In the genomic region with DNA sequence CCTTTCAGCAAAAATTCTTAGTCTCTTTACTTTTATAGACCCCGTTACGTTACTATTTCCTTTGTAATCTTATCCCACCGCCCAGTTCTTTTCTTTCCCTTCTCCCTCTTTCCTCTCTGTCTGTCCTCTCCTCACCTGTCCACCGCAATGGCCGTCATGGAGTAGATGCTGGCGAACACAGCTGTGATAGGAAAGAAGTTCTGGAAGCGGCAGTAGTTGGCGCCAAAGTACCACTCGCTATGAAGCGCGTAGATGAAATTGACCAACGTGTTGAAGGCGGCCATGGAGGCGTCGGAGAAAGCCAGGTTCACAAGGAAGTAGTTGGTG, we compare ENCODE assay signal across 12 cellular contexts. TPM values are rescaled to one million over a fixed set of nuclear protein-coding genes. Genes with fewer than 3 reads are reported as not detected.
A peak's percentile ranks its signal among the peaks of the same experiment; 100 is the strongest.
DNase-seq lines count a peak whose midpoint lies in the region; ATAC-seq, FAIRE-seq and TF ChIP-seq lines count a peak whose summit lies in the region.
"Had no signal": no experiment of that assay in that cellular context is flagged by ENCODE, and none has a peak within 500 bp of the region (broad histone marks: within the 10 kb centered on the region; RNA-seq: fewer than 3 reads in every experiment).

No MANE protein-coding gene starts in this region.

- peaks cover 4% of the 10 kb centered on the region for H3K9me3 Mint-ChIP-seq in endodermal cell

- peaks cover 4% of the 10 kb centered on the region for H3K4me1 Mint-ChIP-seq in endodermal cell

- H3K36me3 ChIP-seq in cardiac muscle cell (no peaks in the 10 kb centered on the region), heart right ventricle (no peaks in the 10 kb centered on the region), endodermal cell (ENCODE audit: control insufficient read depth, insufficient read depth, low read length) (no peaks in the 10 kb centered on the region), mesodermal cell (ENCODE audit: control insufficient read depth, insufficient read depth, low read length) (no peaks in the 10 kb centered on the region)
- H3K36me3 ChIP-seq: esophagus muscularis mucosa had no signal

- no peak for TF ChIP-seq CTCF in cardiac muscle cell (IDR thresholded peaks at IDR 0.05; ENCODE audit: low read depth, low read length)
- no peak for TF ChIP-seq CTCF in heart right ventricle (IDR thresholded peaks at IDR 0.05)
- TF ChIP-seq CTCF in endodermal cell (conservative IDR thresholded peaks at IDR 0.05) = no peak
- no peak for TF ChIP-seq CTCF in D721Med (IDR thresholded peaks at IDR 0.05; ENCODE audit: insufficient read depth, missing control alignments)

- intact Hi-C loops in heart right ventricle (cut with DNase I) = no loop called here

- H3K36me3 Mint-ChIP-seq in endodermal cell (ENCODE audit: low read depth) = no peaks in the 10 kb centered on the region

- peak overlapping the region; percentile 26 for H3K4me3 ChIP-seq in cardiac muscle cell
- no peak overlapping the region for H3K4me3 ChIP-seq in heart right ventricle
- peak overlapping the region; percentile 88 for H3K4me3 ChIP-seq in endodermal cell (ENCODE audit: low read length)
- H3K4me3 ChIP-seq in mesodermal cell (ENCODE audit: extremely low read depth, insufficient read depth, low read length, poor library complexity, severe bottlenecking) = peak overlapping the region; percentile 37

- no peak for FAIRE-seq in urothelium cell line (lab: Jason Lieb, UNC)
- no peak for FAIRE-seq in D721Med (lab: Jason Lieb, UNC)

- peaks cover 3% of the 10 kb centered on the region for H3K4me1 ChIP-seq in cardiac muscle cell (ENCODE audit: low read depth)
- peaks cover 0 to 7% (median 0%) of the 10 kb centered on the region in 9 donors for H3K4me1 ChIP-seq in heart right ventricle
- no peaks in the 10 kb centered on the region for H3K4me1 ChIP-seq in endodermal cell (ENCODE audit: control insufficient read depth, insufficient read depth, low read length)
- peaks cover 3% of the 10 kb centered on the region for H3K4me1 ChIP-seq in mesodermal cell (ENCODE audit: control insufficient read depth, insufficient read depth, low read length, poor library complexity, severe bottlenecking)

- peaks cover 32% of the 10 kb centered on the region for H3K27me3 Mint-ChIP-seq in endodermal cell (ENCODE audit: insufficient read depth)

- no peaks in the 10 kb centered on the region for H3K9me3 ChIP-seq in cardiac muscle cell (ENCODE audit: low read depth)
- H3K9me3 ChIP-seq in heart right ventricle = no peaks in the 10 kb centered on the region
- H3K9me3 ChIP-seq in endodermal cell (ENCODE audit: control insufficient read depth, low read length) = no peaks in the 10 kb centered on the region
- no peaks in the 10 kb centered on the region for H3K9me3 ChIP-seq in mesodermal cell (ENCODE audit: control insufficient read depth, low read length)
- H3K9me3 ChIP-seq: esophagus muscularis mucosa had no signal

- 8 to 10% methylated on average over 15 of the region's 15 CpGs for WGBS in heart right ventricle, 2 donors
- WGBS in endodermal cell (ENCODE audit: insufficient coverage in 1 of 2, insufficient read length in 1 of 2), 2 experiments = 22% methylated on average over 13 to 15 of the region's 15 CpGs
- WGBS in mesodermal cell (ENCODE audit: insufficient coverage in 2 of 2), 2 experiments = 24 to 38% methylated on average over 12 to 14 of the region's 15 CpGs

- no peak overlapping the region for H3K9ac ChIP-seq in endodermal cell (ENCODE audit: extremely low read depth, low read length, poor library complexity, severe bottlenecking)

- no peak overlapping the region for H3K27ac Mint-ChIP-seq in endodermal cell

- H3K27ac ChIP-seq in cardiac muscle cell (no peak overlapping the region), heart right ventricle (no peak overlapping the region), endodermal cell (ENCODE audit: low read depth, low read length) (no peak overlapping the region), mesodermal cell (ENCODE audit: low read depth, low read length, severe bottlenecking) (no peak overlapping the region)
- H3K27ac ChIP-seq: esophagus muscularis mucosa had no signal

- H3K4me3 Mint-ChIP-seq in endodermal cell = peak overlapping the region; percentile 70

- H3K27me3 ChIP-seq in cardiac muscle cell = peaks cover 24% of the 10 kb centered on the region
- peaks cover 0 to 19% (median 13%) of the 10 kb centered on the region in 7 donors for H3K27me3 ChIP-seq in heart right ventricle
- H3K27me3 ChIP-seq in endodermal cell (ENCODE audit: control insufficient read depth, insufficient read depth, low read length, poor library complexity, severe bottlenecking) = peaks cover 37% of the 10 kb centered on the region

- DNase-seq in cardiac muscle cell (ENCODE audit: low read depth in 1 of 2, low spot score in 1 of 2) (peak in 1 of 2 donors; percentile 2), heart right ventricle (no peak), endodermal cell (no peak), urothelium cell line (ENCODE audit: low spot score) (peak; percentile 8), ecto neural progenitor cell (ENCODE audit: low spot score) (no peak), D721Med (ENCODE audit: insufficient read length, low spot score) (no peak)
- DNase-seq: activated T-cell treated with anti-CD3 and anti-CD28 coated beads, Interleukin-2, amount 50 U/mL, for 48 hours; DND-41 had no signal

- ATAC-seq in heart right ventricle = no peak
- ATAC-seq in GM21390 (IDR thresholded peaks at IDR 0.05; ENCODE audit: unreplicated experiment) = no peak

RNA-seq across cellular contexts. Expression of gene TACR3, which starts 0.8 kb away (rescaled TPM):
- total RNA-seq in cardiac muscle cell (not detected in 2 replicates), heart right ventricle (not detected), endodermal cell (under 1 TPM; 0.46 to 0.53 TPM)
- polyA plus RNA-seq in cardiac muscle cell (not detected in 2 replicates), heart right ventricle (not detected)
- polyA plus RNA-seq in endodermal cell (2013, experiment 1 of 2) = 0.57 TPM
- 0.41 TPM for polyA plus RNA-seq in endodermal cell (2013, experiment 2 of 2)
- 0.04 TPM for polyA plus RNA-seq in mesodermal cell (2013, experiment 1 of 2)
- 0.05 TPM for polyA plus RNA-seq in mesodermal cell (2013, experiment 2 of 2)
- total RNA-seq: liver had no signal
- polyA plus RNA-seq: liver had no signal

Comparison
In these comparisons a context has a peak if more than half of its experiments do, and no peak if none do; other contexts are left out.
1. H3K4me3 ChIP-seq: peak in cardiac muscle cell (single experiment), endodermal cell (single experiment) and mesodermal cell (single experiment); none in heart right ventricle (0 of 10).